In genomic region chr2:218567797-218568189, GRCh38 we compare ENCODE assay signal across 8 cellular contexts. TPM values are rescaled to one million over a fixed set of nuclear protein-coding genes. Genes with fewer than 3 reads are reported as not detected.
DNase-seq lines count a peak whose midpoint lies in the region; ATAC-seq and TF ChIP-seq lines count a peak whose summit lies in the region.

No MANE protein-coding gene starts in this region.

- no peaks in the 10 kb centered on the region for H3K9me3 Mint-ChIP-seq in CD8-positive, alpha-beta memory T cell
- H3K9me3 Mint-ChIP-seq in osteocyte (ENCODE audit: unreplicated experiment) = no peaks in the 10 kb centered on the region

- CTCF ChIA-PET in CD8-positive, alpha-beta memory T cell (lab: Charles Lee) = no interaction called here

- 0 to 1% methylated on average over 19 of the region's 19 CpGs for WGBS in esophagus squamous epithelium, 2 donors

- H3K4me3 ChIP-seq in CD8-positive, alpha-beta memory T cell (ENCODE audit: low read length) = peak overlapping the region; percentile 84
- H3K4me3 ChIP-seq in esophagus squamous epithelium = peak overlapping the region; percentile 64 to 96 (median 75)

- peak overlapping the region; percentile 91 to 99 (median 98) for H3K4me3 Mint-ChIP-seq in CD8-positive, alpha-beta memory T cell
- peak overlapping the region; percentile 80 for H3K4me3 Mint-ChIP-seq in osteocyte (ENCODE audit: unreplicated experiment)

- no peaks in the 10 kb centered on the region for H3K9me3 ChIP-seq in CD8-positive, alpha-beta memory T cell (ENCODE audit: low read length)
- H3K9me3 ChIP-seq in esophagus squamous epithelium = no peaks in the 10 kb centered on the region

- ATAC-seq in HG03280 (IDR thresholded peaks at IDR 0.05; ENCODE audit: unreplicated experiment) = peak; percentile 30

- H3K36me3 Mint-ChIP-seq in CD8-positive, alpha-beta memory T cell = peaks cover 0 to 56% (median 5%) of the 10 kb centered on the region in 3 donors
- peaks cover 3% of the 10 kb centered on the region for H3K36me3 Mint-ChIP-seq in osteocyte (ENCODE audit: unreplicated experiment)

- H3K27ac ChIP-seq in CD8-positive, alpha-beta memory T cell (ENCODE audit: low read depth, low read length) = peak overlapping the region; percentile 91
- peak overlapping the region; percentile 87 to 98 (median 95) for H3K27ac ChIP-seq in esophagus squamous epithelium

- peak in 1 of 5 donors; percentile 62 for DNase-seq in CD8-positive, alpha-beta memory T cell
- DNase-seq in GM19240 (ENCODE audit: insufficient read length, low spot score) = peak; percentile 5
- peak; percentile 72 for DNase-seq in T-helper 22 cell (ENCODE audit: low read depth)
- peak; percentile 51 for DNase-seq in esophagus squamous epithelium (lab: John Stamatoyannopoulos, UW)
- no peak for DNase-seq in osteocyte (ENCODE audit: extremely low spot score, unreplicated experiment)
- DNase-seq in NCI-H2196 treated with DMSO at 0.1 percent for 48 hours (lab: John Stamatoyannopoulos, UW; ENCODE audit: unreplicated experiment) = no peak
- no peak for DNase-seq in erythroblast (lab: John Stamatoyannopoulos, UW)

- intact Hi-C loops in esophagus squamous epithelium (cut with DNase I) = no loop called here

- H3K27me3 Mint-ChIP-seq in CD8-positive, alpha-beta memory T cell = no peaks in the 10 kb centered on the region
- H3K27me3 Mint-ChIP-seq in osteocyte (ENCODE audit: unreplicated experiment) = no peaks in the 10 kb centered on the region

- H3K4me1 Mint-ChIP-seq in CD8-positive, alpha-beta memory T cell = peaks cover 49 to 69% (median 67%) of the 10 kb centered on the region in 3 donors
- H3K4me1 Mint-ChIP-seq in osteocyte (ENCODE audit: unreplicated experiment) = peaks cover 39% of the 10 kb centered on the region

- TF ChIP-seq CTCF in esophagus squamous epithelium (IDR thresholded peaks at IDR 0.05) (no peak), osteocyte (IDR thresholded peaks at IDR 0.05) (no peak)

- TF ChIP-seq POLR2A in esophagus squamous epithelium (IDR thresholded peaks at IDR 0.05) (no peak), erythroblast (IDR thresholded peaks at IDR 0.05; ENCODE audit: low read length) (no peak)

- H3K4me1 ChIP-seq in CD8-positive, alpha-beta memory T cell (ENCODE audit: insufficient read depth, low read length) = peaks cover 36% of the 10 kb centered on the region
- H3K4me1 ChIP-seq in esophagus squamous epithelium = peaks cover 8 to 64% (median 25%) of the 10 kb centered on the region in 3 donors

- POLR2A ChIA-PET in CD8-positive, alpha-beta memory T cell (lab: Charles Lee) = interaction anchor here (0.9 kb wide), 1 partner anchor 26 kb away, joined by 3 read pairs; no protein-coding TSS in a partner anchor

- no peaks in the 10 kb centered on the region for H3K27me3 ChIP-seq in CD8-positive, alpha-beta memory T cell (ENCODE audit: insufficient read depth, low read length, poor library complexity, severe bottlenecking)
- H3K27me3 ChIP-seq in esophagus squamous epithelium = no peaks in the 10 kb centered on the region

- peak overlapping the region; percentile 92 to 100 (median 100) for H3K27ac Mint-ChIP-seq in CD8-positive, alpha-beta memory T cell
- peak overlapping the region; percentile 93 for H3K27ac Mint-ChIP-seq in osteocyte (ENCODE audit: unreplicated experiment)

- H3K36me3 ChIP-seq in CD8-positive, alpha-beta memory T cell (ENCODE audit: insufficient read depth, low read length) = no peaks in the 10 kb centered on the region
- peaks cover 0 to 26% (median 4%) of the 10 kb centered on the region in 3 donors for H3K36me3 ChIP-seq in esophagus squamous epithelium

RNA-seq across cellular contexts. Expression of gene USP37, which starts 0.4 kb away (rescaled TPM):
- total RNA-seq in CD8-positive, alpha-beta memory T cell = 10 to 100 TPM; 29.9 to 31.5 TPM
- 12.5 TPM for polyA plus RNA-seq in CD8-positive, alpha-beta memory T cell
- total RNA-seq in esophagus squamous epithelium (10 to 100 TPM in 1 of 4 donors, 1 to 10 TPM in 3; 6.0 to 10.9 (median 7.8) TPM), osteocyte (14.6 and 15.0 TPM in 2 replicates)

RNA-seq across cellular contexts. Expression of gene CNOT9, which starts 0.8 kb away (rescaled TPM):
- 100 to 1,000 TPM; 131 to 135 TPM for total RNA-seq in CD8-positive, alpha-beta memory T cell
- 22.5 TPM for polyA plus RNA-seq in CD8-positive, alpha-beta memory T cell
- 10 to 100 TPM; 30.4 to 58.3 (median 40.0) TPM for total RNA-seq in esophagus squamous epithelium
- total RNA-seq in osteocyte = 40.3 and 41.6 TPM in 2 replicates

RNA-seq across cellular contexts. Expression of gene PLCD4, which starts 39.9 kb away (rescaled TPM):
- total RNA-seq in CD8-positive, alpha-beta memory T cell = under 1 TPM in 1 of 2 experiments, not detected in 1; 0.16 TPM
- 0.49 TPM for polyA plus RNA-seq in CD8-positive, alpha-beta memory T cell
- total RNA-seq in esophagus squamous epithelium (1 to 10 TPM; 2.7 to 7.1 (median 4.0) TPM), osteocyte (16.7 and 24.7 TPM in 2 replicates)

Comparison
In these comparisons a context has a peak if more than half of its experiments do, and no peak if none do; other contexts are left out.
1. DNase-seq: peak in GM19240 (single experiment), T-helper 22 cell (single experiment) and esophagus squamous epithelium (single experiment); none in osteocyte (single experiment), NCI-H2196 treated with DMSO at 0.1 percent for 48 hours (single experiment) and erythroblast (0 of 2).